9 cellular contexts compared by ENCODE assay signal in the genomic region with DNA sequence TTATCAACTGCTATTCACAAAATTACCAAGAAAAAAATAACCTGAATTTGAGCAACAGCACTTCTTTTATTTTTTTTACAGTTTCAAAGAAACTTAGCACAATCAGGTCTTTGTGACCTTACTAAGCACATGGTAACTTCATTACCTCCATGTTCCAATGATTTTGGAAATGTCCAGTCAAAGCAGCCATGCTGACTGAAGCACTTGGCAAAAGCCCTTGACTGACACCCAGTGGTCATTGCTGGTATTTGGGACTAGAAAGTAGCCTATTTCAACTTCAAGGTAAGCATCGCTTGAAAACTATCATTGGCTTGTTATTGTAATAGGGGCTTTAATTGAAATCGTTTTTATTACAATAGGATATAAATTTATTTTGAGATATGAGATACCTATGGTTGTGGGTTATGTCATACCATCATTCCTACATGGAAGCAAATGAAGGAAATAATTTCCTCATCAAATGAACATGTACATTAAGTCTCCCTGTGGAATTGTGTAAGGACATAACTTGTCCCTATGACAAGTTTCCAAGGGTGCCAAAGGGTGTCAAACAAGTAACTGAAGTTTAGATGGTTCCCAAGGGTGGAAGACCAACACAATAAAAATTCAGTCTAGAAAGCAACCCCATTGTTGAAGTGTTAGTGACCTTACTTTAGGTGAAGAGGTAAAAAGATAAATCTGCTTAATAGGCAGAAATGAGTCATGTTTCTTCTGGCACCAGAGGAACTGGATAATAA. TPM values are rescaled to one million over a fixed set of nuclear protein-coding genes. Genes with fewer than 3 reads are reported as not detected.
A peak's percentile ranks its signal among the peaks of the same experiment; 100 is the strongest.
DNase-seq lines count a peak whose midpoint lies in the region; ATAC-seq and TF ChIP-seq lines count a peak whose summit lies in the region.
"Had no signal": no experiment of that assay in that cellular context is flagged by ENCODE, and none has a peak within 500 bp of the region (broad histone marks: within the 10 kb centered on the region; RNA-seq: fewer than 3 reads in every experiment).

No MANE protein-coding gene starts in this region.

- H4K20me1 ChIP-seq in MM.1S (ENCODE audit: insufficient read depth, low read length) = no peaks in the 10 kb centered on the region

- no peaks in the 10 kb centered on the region for H3K27me3 Mint-ChIP-seq in T-helper 2 cell treated with Interferon-gamma antibody and Interleukin-4, amounts not matched to agents 5 μg/mL and 100 μg/mL, for 36 hours (ENCODE audit: low read depth)

- peak overlapping the region; percentile 35 for H2AFZ ChIP-seq in ACC112 (ENCODE audit: low read length, unreplicated experiment)
- no peak overlapping the region for H2AFZ ChIP-seq in MM.1S (ENCODE audit: low read length)

- TF ChIP-seq CTCF in GM12873 (IDR thresholded peaks at IDR 0.05; ENCODE audit: insufficient read depth, low read depth, low read length, missing control alignments) = peak; percentile 90
- peak; percentile 94 for TF ChIP-seq CTCF in MM.1S (IDR thresholded peaks at IDR 0.05; ENCODE audit: low read length)
- peak; percentile 9 for TF ChIP-seq CTCF in lung (IDR thresholded peaks at IDR 0.05; ENCODE audit: control extremely low read depth, extremely low read depth)

- H3F3A ChIP-seq in MM.1S (ENCODE audit: insufficient read depth, low read length) = no peaks in the 10 kb centered on the region

- H3K4me2 ChIP-seq in MM.1S (ENCODE audit: low read depth, low read length) = no peak overlapping the region

- H3K9me3 ChIP-seq in MM.1S (replicated peaks; ENCODE audit: insufficient read depth, low read length) (no peaks in the 10 kb centered on the region), lung (ENCODE audit: control insufficient read depth in 2 of 2, insufficient read depth in 1 of 2, low read length in 1 of 2) (no peaks in the 10 kb centered on the region)

- H3K4me1 ChIP-seq in ACC112 (ENCODE audit: control insufficient read depth, insufficient read depth, low read length, unreplicated experiment) = peaks cover 9% of the 10 kb centered on the region
- H3K4me1 ChIP-seq in MM.1S (ENCODE audit: low read length) = peaks cover 6% of the 10 kb centered on the region; the same call in 1 of the 2 replicates
- no peaks in the 10 kb centered on the region for H3K4me1 ChIP-seq in lung (ENCODE audit: control insufficient read depth in 2 of 2, insufficient read depth in 2 of 2, low read length in 2 of 2)

- no peaks in the 10 kb centered on the region for H3K27me3 ChIP-seq in ACC112 (ENCODE audit: insufficient read depth, low read length)
- no peaks in the 10 kb centered on the region for H3K27me3 ChIP-seq in MM.1S (replicated peaks; ENCODE audit: insufficient read depth, low read length)
- no peaks in the 10 kb centered on the region for H3K27me3 ChIP-seq in lung (ENCODE audit: control insufficient read depth, insufficient read depth)

- no peak overlapping the region for H3K4me3 Mint-ChIP-seq in T-helper 2 cell treated with Interferon-gamma antibody and Interleukin-4, amounts not matched to agents 5 μg/mL and 100 μg/mL, for 36 hours

- no peaks in the 10 kb centered on the region for H3K36me3 ChIP-seq in ACC112 (ENCODE audit: insufficient read depth, low read length)
- no peaks in the 10 kb centered on the region for H3K36me3 ChIP-seq in MM.1S (replicated peaks; ENCODE audit: insufficient read depth, low read length)
- H3K36me3 ChIP-seq in lung (ENCODE audit: control insufficient read depth in 2 of 2, insufficient read depth in 2 of 2, low read length in 2 of 2) = no peaks in the 10 kb centered on the region

- peak; percentile 85 for ATAC-seq in HG02571 (IDR thresholded peaks at IDR 0.05; ENCODE audit: unreplicated experiment)
- ATAC-seq in lung (ENCODE audit: insufficient read depth, low FRiP score) = no peak

- H3K27ac ChIP-seq in ACC112 (ENCODE audit: low read depth, low read length) = peak overlapping the region; percentile 8; the same call in 1 of the 2 replicates
- no peak overlapping the region for H3K27ac ChIP-seq in MM.1S (ENCODE audit: low read length)
- no peak overlapping the region for H3K27ac ChIP-seq in lung (ENCODE audit: low read depth in 1 of 2, low read length in 1 of 2)

- no peaks in the 10 kb centered on the region for H3K36me3 Mint-ChIP-seq in T-helper 2 cell treated with Interferon-gamma antibody and Interleukin-4, amounts not matched to agents 5 μg/mL and 100 μg/mL, for 36 hours (ENCODE audit: low read depth)

- H3K79me2 ChIP-seq in ACC112 (ENCODE audit: control insufficient read depth, insufficient read depth, low read length, unreplicated experiment) (no peaks in the 10 kb centered on the region), MM.1S (ENCODE audit: low read length) (no peaks in the 10 kb centered on the region)

- H3K27ac Mint-ChIP-seq in T-helper 2 cell treated with Interferon-gamma antibody and Interleukin-4, amounts not matched to agents 5 μg/mL and 100 μg/mL, for 36 hours = no peak overlapping the region

- DNase-seq in MM.1S = peak; percentile 62
- peak; percentile 4 for DNase-seq in T-helper 2 cell treated with Interferon-gamma antibody and Interleukin-4, amounts not matched to agents 5 μg/mL and 100 μg/mL, for 36 hours (ENCODE audit: low spot score)
- DNase-seq in dedifferentiated amniotic fluid mesenchymal stem cell (ENCODE audit: extremely low spot score) = peak; percentile 80
- DNase-seq in lung (ENCODE audit: low spot score) = peak; percentile 46
- DNase-seq in stromal cell of bone marrow (ENCODE audit: low read depth) = peak; percentile 53

- WGBS in lung, 2 donors = 17 to 21% methylated on average over 2 of the region's 2 CpGs

- H3K9me3 Mint-ChIP-seq in T-helper 2 cell treated with Interferon-gamma antibody and Interleukin-4, amounts not matched to agents 5 μg/mL and 100 μg/mL, for 36 hours = no peaks in the 10 kb centered on the region

- H3K9me2 ChIP-seq in MM.1S (replicated peaks; ENCODE audit: insufficient read depth, low read length) = no peaks in the 10 kb centered on the region

- H3K4me3 ChIP-seq in ACC112 (ENCODE audit: low read depth, low read length) = no peak overlapping the region
- no peak overlapping the region for H3K4me3 ChIP-seq in MM.1S (ENCODE audit: low read length)
- no peak overlapping the region for H3K4me3 ChIP-seq in lung

- no peak overlapping the region for H3K9ac ChIP-seq in MM.1S (ENCODE audit: low read length)

- no peaks in the 10 kb centered on the region for H3K4me1 Mint-ChIP-seq in T-helper 2 cell treated with Interferon-gamma antibody and Interleukin-4, amounts not matched to agents 5 μg/mL and 100 μg/mL, for 36 hours (ENCODE audit: low read depth)

RNA-seq across cellular contexts. Expression of gene ANXA10, which starts 15.2 kb away (rescaled TPM):
- not detected for total RNA-seq in lung
- polyA plus RNA-seq in lung = under 1 TPM in 1 of 2 donors, not detected in 1; 0.64 TPM
- total RNA-seq: skeletal muscle tissue had no signal

Comparison
In these comparisons a context has a peak if more than half of its experiments do, and no peak if none do; other contexts are left out.
1. CTCF ChIP-seq: peak in every context shown above with its lines; median percentile 94 in MM.1S; 90 in GM12873; 9 in lung.
2. DNase-seq: peak in every context shown above with its lines; median percentile 80 in dedifferentiated amniotic fluid mesenchymal stem cell; 62 in MM.1S; 53 in stromal cell of bone marrow; 46 in lung; 4 in T-helper 2 cell treated with Interferon-gamma antibody and Interleukin-4, amounts not matched to agents 5 μg/mL and 100 μg/mL, for 36 hours.